23 cellular contexts compared by ENCODE assay signal in genomic region chr5:59158637-59159391, GRCh38.
"Had no signal": no experiment of that assay in that cellular context is flagged by ENCODE, and none has a peak within 500 bp of the region (broad histone marks: within the 10 kb centered on the region; RNA-seq: fewer than 3 reads in every experiment).

No MANE protein-coding gene starts in this region.

- H3K27ac Mint-ChIP-seq: activated naive CD4-positive, alpha-beta T cell treated with anti-CD3 and anti-CD28 coated beads, Interleukin-2, amount 50 U/mL, for 72 hours; activated T-helper 1 cell treated with anti-CD3 and anti-CD28 coated beads, Interleukin-12 subunit alpha, Interleukin-12 subunit beta, Interleukin-2, Interleukin-4 antibody, amounts not matched to agents 30 ng/mL and 10 ng/mL and 1 ng/mL, durations not matched to agents 14 hours and 24 hours and 36 hours; dendritic cell treated with granulocyte-macrophage colony-stimulating factor and Interleukin-4, amounts not matched to agents 40 ng/mL and 50 ng/mL, for 4 days; memory B cell; naive B cell; stimulated activated naive B cell treated with anti-CD40 and anti-IgM and Interleukin-4, amounts not matched to agents 10 μg/mL and 1 μg/mL and 100 μg/mL, for 72 hours had no signal

- FAIRE-seq: astrocyte, bronchial epithelial cell, urothelium cell line had no signal

- H3K36me3 ChIP-seq: adrenal gland, prostate gland, WERI-Rb-1 had no signal

- H3K9me3 ChIP-seq: adrenal gland, mucosa of descending colon, prostate gland had no signal

- H3K9me3 Mint-ChIP-seq: activated naive CD4-positive, alpha-beta T cell treated with anti-CD3 and anti-CD28 coated beads, Interleukin-2, amount 50 U/mL, for 72 hours; dendritic cell treated with granulocyte-macrophage colony-stimulating factor and Interleukin-4, amounts not matched to agents 40 ng/mL and 50 ng/mL, for 4 days; memory B cell; naive B cell; neural crest cell; stimulated activated naive B cell treated with anti-CD40 and anti-IgM and Interleukin-4, amounts not matched to agents 10 μg/mL and 1 μg/mL and 100 μg/mL, for 72 hours had no signal

- H3K4me1 ChIP-seq: adrenal gland, prostate gland had no signal

- DNase-seq: activated CD4-positive, alpha-beta T cell treated with anti-CD3 and anti-CD28 coated beads for 1 hour; activated CD4-positive, alpha-beta T cell treated with anti-CD3 and anti-CD28 coated beads, Interleukin-2, amount 50 U/mL, for 48 hours; activated gamma-delta T cell treated with Interleukin-2 at 50 U/mL for 16 hours; adrenal gland; effector CD8-positive, alpha-beta T cell; hippocampal formation; islet precursor cell; mucosa of descending colon; naive B cell; stimulated activated CD4-positive, alpha-beta T cell treated with anti-CD3 and anti-CD28 coated beads, Interleukin-4, amount 100 ng/mL, for 4 hours; stimulated activated naive B cell treated with anti-CD40 and anti-IgM and Interleukin-4, amounts not matched to agents 10 μg/mL and 1 μg/mL and 100 μg/mL, for 72 hours; WERI-Rb-1 had no signal

- H3K27me3 Mint-ChIP-seq: dendritic cell treated with granulocyte-macrophage colony-stimulating factor and Interleukin-4, amounts not matched to agents 40 ng/mL and 50 ng/mL, for 4 days; memory B cell; naive B cell; stimulated activated naive B cell treated with anti-CD40 and anti-IgM and Interleukin-4, amounts not matched to agents 10 μg/mL and 1 μg/mL and 100 μg/mL, for 72 hours had no signal

- H3K4me1 Mint-ChIP-seq: memory B cell; naive B cell; neural crest cell; stimulated activated naive B cell treated with anti-CD40 and anti-IgM and Interleukin-4, amounts not matched to agents 10 μg/mL and 1 μg/mL and 100 μg/mL, for 72 hours had no signal

- H3K4me3 ChIP-seq: adrenal gland, mucosa of descending colon, prostate gland had no signal

- H3K4me3 Mint-ChIP-seq: activated T-helper 1 cell treated with anti-CD3 and anti-CD28 coated beads, Interleukin-12 subunit alpha, Interleukin-12 subunit beta, Interleukin-2, Interleukin-4 antibody, amounts not matched to agents 30 ng/mL and 10 ng/mL and 1 ng/mL, durations not matched to agents 14 hours and 24 hours and 36 hours; dendritic cell treated with granulocyte-macrophage colony-stimulating factor and Interleukin-4, amounts not matched to agents 40 ng/mL and 50 ng/mL, for 4 days; memory B cell; naive B cell; neural crest cell; stimulated activated naive B cell treated with anti-CD40 and anti-IgM and Interleukin-4, amounts not matched to agents 10 μg/mL and 1 μg/mL and 100 μg/mL, for 72 hours had no signal

- ATAC-seq: activated naive CD4-positive, alpha-beta T cell treated with anti-CD3 and anti-CD28 coated beads, Interleukin-2, amount 50 U/mL, for 72 hours; esophagus mucosa; mucosa of descending colon; sciatic nerve; stimulated activated naive B cell treated with anti-CD40 and anti-IgM and Interleukin-4, amounts not matched to agents 10 μg/mL and 1 μg/mL and 100 μg/mL, for 72 hours had no signal

- H3K27ac ChIP-seq: adrenal gland, prostate gland, WERI-Rb-1 had no signal

- H3K36me3 Mint-ChIP-seq: activated naive CD4-positive, alpha-beta T cell treated with anti-CD3 and anti-CD28 coated beads, Interleukin-2, amount 50 U/mL, for 72 hours; memory B cell; naive B cell; stimulated activated naive B cell treated with anti-CD40 and anti-IgM and Interleukin-4, amounts not matched to agents 10 μg/mL and 1 μg/mL and 100 μg/mL, for 72 hours had no signal

- H3K27me3 ChIP-seq: adrenal gland had no signal
